ENCODE assay signal across 34 cellular contexts in genomic region chr12:33226671-33227070, GRCh38.
"Had no signal": no experiment of that assay in that cellular context is flagged by ENCODE, and none has a peak within 500 bp of the region (broad histone marks: within the 10 kb centered on the region; RNA-seq: fewer than 3 reads in every experiment).

No MANE protein-coding gene starts in this region.

- H3K9me3 ChIP-seq: adrenal gland, ascending aorta, body of pancreas, breast epithelium had no signal

- H3K36me3 ChIP-seq: adrenal gland, ascending aorta, brain microvascular endothelial cell, breast epithelium, cardiac muscle cell had no signal

- H3K4me1 ChIP-seq: adrenal gland, ascending aorta, body of pancreas, breast epithelium had no signal

- DNase-seq: activated effector memory CD4-positive, alpha-beta T cell treated with anti-CD3 and anti-CD28 coated beads, Interleukin-2, amount 50 U/mL, for 16 hours; activated effector memory CD4-positive, alpha-beta T cell treated with Interleukin-2 at 50 U/mL for 16 hours; activated gamma-delta T cell; activated gamma-delta T cell treated with Interleukin-2 at 50 U/mL for 16 hours; activated naive CD4-positive, alpha-beta T cell; activated naive CD4-positive, alpha-beta T cell treated with anti-CD3 and anti-CD28 coated beads for 36 hours; activated naive CD4-positive, alpha-beta T cell treated with anti-CD3 and anti-CD28 coated beads, Interleukin-2, amount 10 ng/mL, durations not matched to agents 7 days and 5 days; activated naive CD4-positive, alpha-beta T cell treated with anti-CD3 and anti-CD28 coated beads, Interleukin-2, amount 50 U/mL, for 16 hours; activated naive CD4-positive, alpha-beta T cell treated with Interleukin-2 at 50 U/mL for 16 hours; activated naive CD8-positive, alpha-beta T cell treated with anti-CD3 and anti-CD28 coated beads for 36 hours; activated naive CD8-positive, alpha-beta T cell treated with anti-CD3 and anti-CD28 coated beads, Interleukin-2, amount 10 ng/mL, durations not matched to agents 7 days and 5 days; activated naive CD8-positive, alpha-beta T cell treated with anti-CD3 and anti-CD28 coated beads, Interleukin-2, amount 50 U/mL, for 24 hours; activated T-cell treated with anti-CD3 and anti-CD28 coated beads, Interleukin-2, amount 50 U/mL, for 1 hour; activated T-cell treated with anti-CD3 and anti-CD28 coated beads, Interleukin-2, amount 50 U/mL, for 24 hours; activated T-cell treated with anti-CD3 and anti-CD28 coated beads, Interleukin-2, amount 50 U/mL, for 4 hours; activated T-cell treated with anti-CD3 and anti-CD28 coated beads, Interleukin-2, amount 50 U/mL, for 48 hours; activated T-cell treated with anti-CD3 and anti-CD28 coated beads, Interleukin-2, amount 50 U/mL, for 72 hours; adrenal gland; amniotic stem cell; amygdala; anterior cingulate cortex; aorta; body of pancreas; brain microvascular endothelial cell; caudate nucleus; central memory CD4-positive, alpha-beta T cell; cerebellar nuclear complex had no signal

- H3K4me3 ChIP-seq: adrenal gland, ascending aorta, body of pancreas, breast epithelium, cardiac muscle cell had no signal

- ATAC-seq: activated naive CD4-positive, alpha-beta T cell treated with anti-CD3 and anti-CD28 coated beads, Interleukin-2, amount 50 U/mL, for 72 hours; activated naive CD8-positive, alpha-beta T cell treated with anti-CD3 and anti-CD28 coated beads, Interleukin-2, amount 50 U/mL, for 24 hours; activated T-cell treated with anti-CD3 and anti-CD28 coated beads, Interleukin-2, amount 50 U/mL, for 4 hours; activated T-cell treated with anti-CD3 and anti-CD28 coated beads, Interleukin-2, amount 50 U/mL, for 72 hours; activated T-helper 17 cell treated with anti-CD3 and anti-CD28 coated beads, Interleukin-2, amount 50 U/mL, for 72 hours; body of pancreas had no signal

- H3K27ac ChIP-seq: adrenal gland, ascending aorta, body of pancreas, brain microvascular endothelial cell, breast epithelium, cardiac muscle cell had no signal

- FAIRE-seq: astrocyte, bronchial epithelial cell had no signal

- H3K27me3 ChIP-seq: adrenal gland, ascending aorta, body of pancreas, brain microvascular endothelial cell, breast epithelium, cardiac muscle cell had no signal
